ENCODE assay signal across 17 cellular contexts in genomic region chrX:18964026-18964425, GRCh38. TPM values are rescaled to one million over a fixed set of nuclear protein-coding genes. Genes with fewer than 3 reads are reported as not detected.
DNase-seq lines count a peak whose midpoint lies in the region; ATAC-seq and TF ChIP-seq lines count a peak whose summit lies in the region.
"Had no signal": no experiment of that assay in that cellular context is flagged by ENCODE, and none has a peak within 500 bp of the region (broad histone marks: within the 10 kb centered on the region; RNA-seq: fewer than 3 reads in every experiment).

No MANE protein-coding gene starts in this region.

- TF ChIP-seq CTCF in WERI-Rb-1 (IDR thresholded peaks at IDR 0.05; ENCODE audit: low read depth, low read length) (no peak), nephron progenitor cell (IDR thresholded peaks at IDR 0.05) (no peak)

- DNase-seq in NCI-H82 (lab: John Stamatoyannopoulos, UW) (peak; percentile 4), NCI-H82 treated with DMSO at 0.1 percent for 48 hours (lab: John Stamatoyannopoulos, UW; ENCODE audit: unreplicated experiment) (no peak), WERI-Rb-1 (peak; percentile 14), nephron progenitor cell (no peak), NCI-H524 (lab: John Stamatoyannopoulos, UW) (no peak), GM23248 (no peak)
- no peak for DNase-seq in activated naive CD4-positive, alpha-beta T cell treated with anti-CD3 and anti-CD28 coated beads, Interleukin-2, amount 50 U/mL, for 72 hours (ENCODE audit: low spot score in 2 of 2)
- DNase-seq: 8988T, DMS153, EL, NCI-H1436, NCI-H2081, NCI-H226, PC-9 had no signal

- H3K4me1 Mint-ChIP-seq in nephron progenitor cell: peaks cover 28% of the 10 kb centered on the region

- no peak overlapping the region for H2AFZ ChIP-seq in GM23248
- H2AFZ ChIP-seq: PC-9 had no signal

- H3K9me3 Mint-ChIP-seq in nephron progenitor cell: peaks cover 59% of the 10 kb centered on the region
- H3K9me3 Mint-ChIP-seq in activated naive CD4-positive, alpha-beta T cell treated with anti-CD3 and anti-CD28 coated beads, Interleukin-2, amount 50 U/mL, for 72 hours: no peaks in the 10 kb centered on the region

- H3K9ac ChIP-seq in GM23248: no peak overlapping the region
- H3K9ac ChIP-seq: BLaER1 had no signal

- in situ Hi-C loops in GM23248 (cut with MboI): no loop called here

- 94 to 100% methylated on average over 4 of the region's 4 CpGs for WGBS in GM23248 (ENCODE audit: low coverage in 1 of 2, low lambda C conversion rate in 2 of 2, missing lambda C conversion rate in 2 of 2), 2 experiments

- H3K27me3 ChIP-seq in WERI-Rb-1 (ENCODE audit: insufficient read depth, low read depth, severe bottlenecking) (peaks cover 24% of the 10 kb centered on the region), GM23248 (replicated peaks; ENCODE audit: insufficient read depth) (no peaks in the 10 kb centered on the region)

- H3K4me1 ChIP-seq in GM23248 (ENCODE audit: insufficient read depth): peaks cover 13% of the 10 kb centered on the region; the same call in 1 of the 2 replicates
- H3K4me1 ChIP-seq: HAP-1 had no signal

- peak; percentile 43 for ATAC-seq in esophagus mucosa
- ATAC-seq in activated naive CD4-positive, alpha-beta T cell treated with anti-CD3 and anti-CD28 coated beads, Interleukin-2, amount 50 U/mL, for 72 hours: no peak

- H3K27ac ChIP-seq in WERI-Rb-1: no peak overlapping the region
- H3K27ac ChIP-seq in GM23248: no peak overlapping the region
- H3K27ac ChIP-seq: BLaER1, PC-9 had no signal

- peaks cover 5% of the 10 kb centered on the region for H3K36me3 Mint-ChIP-seq in nephron progenitor cell (ENCODE audit: low read depth)
- H3K36me3 Mint-ChIP-seq in activated naive CD4-positive, alpha-beta T cell treated with anti-CD3 and anti-CD28 coated beads, Interleukin-2, amount 50 U/mL, for 72 hours: no peaks in the 10 kb centered on the region

- H3K79me2 ChIP-seq in GM23248 (ENCODE audit: insufficient read depth): peaks cover 14% of the 10 kb centered on the region

- peak overlapping the region; percentile 12 for H3K27ac Mint-ChIP-seq in nephron progenitor cell
- H3K27ac Mint-ChIP-seq in activated naive CD4-positive, alpha-beta T cell treated with anti-CD3 and anti-CD28 coated beads, Interleukin-2, amount 50 U/mL, for 72 hours: peak overlapping the region in 1 of 2 donors; percentile 23

- no peak overlapping the region for H3K4me2 ChIP-seq in GM23248 (ENCODE audit: unreplicated experiment)
- H3K4me2 ChIP-seq: BLaER1, PC-9 had no signal

- H4K20me1 ChIP-seq in GM23248 (ENCODE audit: insufficient read depth): no peaks in the 10 kb centered on the region

- no peaks in the 10 kb centered on the region for H3K9me3 ChIP-seq in WERI-Rb-1 (ENCODE audit: severe bottlenecking)
- H3K9me3 ChIP-seq in GM23248 (ENCODE audit: low read depth): no peaks in the 10 kb centered on the region
- H3K9me3 ChIP-seq: BLaER1, HAP-1 had no signal

- H3F3A ChIP-seq in GM23248 (ENCODE audit: insufficient read depth): peaks cover 10% of the 10 kb centered on the region; the same call in 1 of the 2 replicates

- H3K4me3 ChIP-seq in WERI-Rb-1 (ENCODE audit: low read depth, low read length) (no peak overlapping the region), GM23248 (no peak overlapping the region)
- H3K4me3 ChIP-seq: BLaER1, HAP-1, PC-9 had no signal

- no peak overlapping the region for H3K4me3 Mint-ChIP-seq in nephron progenitor cell

- H3K9me2 ChIP-seq in GM23248 (ENCODE audit: insufficient read depth): no peaks in the 10 kb centered on the region

- no peaks in the 10 kb centered on the region for H3K27me3 Mint-ChIP-seq in nephron progenitor cell (ENCODE audit: low read depth, poor library complexity)

- H3K36me3 ChIP-seq in WERI-Rb-1: no peaks in the 10 kb centered on the region
- H3K36me3 ChIP-seq in GM23248 (ENCODE audit: low read depth): no peaks in the 10 kb centered on the region
- H3K36me3 ChIP-seq: BLaER1, HAP-1 had no signal

RNA-seq across cellular contexts. Expression of gene PHKA2, which starts 19.9 kb away (rescaled TPM):
- 8.8 TPM for total RNA-seq in esophagus mucosa
- total RNA-seq in GM23248 (2014; rRNA removed; shearing (Covaris generic)): 9.1 and 9.9 TPM in 2 replicates
- 5.7 and 6.8 TPM in 2 replicates for polyA plus RNA-seq in GM23248 (2016; fragmentation: Nextera tagmentation; extraction: Ambion mirVana)
- 10 to 100 TPM; 25.1 to 25.9 TPM for total RNA-seq in activated naive CD4-positive, alpha-beta T cell treated with anti-CD3 and anti-CD28 coated beads, Interleukin-2, amount 50 U/mL, for 72 hours

Comparison
In these comparisons a context has a peak if more than half of its experiments do, and no peak if none do; other contexts are left out.
1. DNase-seq: peak in NCI-H82 (single experiment) and WERI-Rb-1 (single experiment); none in NCI-H82 treated with DMSO at 0.1 percent for 48 hours (single experiment), nephron progenitor cell (single experiment), NCI-H524 (0 of 2), GM23248 (single experiment) and activated naive CD4-positive, alpha-beta T cell treated with anti-CD3 and anti-CD28 coated beads, Interleukin-2, amount 50 U/mL, for 72 hours (0 of 2).